In the genomic region with DNA sequence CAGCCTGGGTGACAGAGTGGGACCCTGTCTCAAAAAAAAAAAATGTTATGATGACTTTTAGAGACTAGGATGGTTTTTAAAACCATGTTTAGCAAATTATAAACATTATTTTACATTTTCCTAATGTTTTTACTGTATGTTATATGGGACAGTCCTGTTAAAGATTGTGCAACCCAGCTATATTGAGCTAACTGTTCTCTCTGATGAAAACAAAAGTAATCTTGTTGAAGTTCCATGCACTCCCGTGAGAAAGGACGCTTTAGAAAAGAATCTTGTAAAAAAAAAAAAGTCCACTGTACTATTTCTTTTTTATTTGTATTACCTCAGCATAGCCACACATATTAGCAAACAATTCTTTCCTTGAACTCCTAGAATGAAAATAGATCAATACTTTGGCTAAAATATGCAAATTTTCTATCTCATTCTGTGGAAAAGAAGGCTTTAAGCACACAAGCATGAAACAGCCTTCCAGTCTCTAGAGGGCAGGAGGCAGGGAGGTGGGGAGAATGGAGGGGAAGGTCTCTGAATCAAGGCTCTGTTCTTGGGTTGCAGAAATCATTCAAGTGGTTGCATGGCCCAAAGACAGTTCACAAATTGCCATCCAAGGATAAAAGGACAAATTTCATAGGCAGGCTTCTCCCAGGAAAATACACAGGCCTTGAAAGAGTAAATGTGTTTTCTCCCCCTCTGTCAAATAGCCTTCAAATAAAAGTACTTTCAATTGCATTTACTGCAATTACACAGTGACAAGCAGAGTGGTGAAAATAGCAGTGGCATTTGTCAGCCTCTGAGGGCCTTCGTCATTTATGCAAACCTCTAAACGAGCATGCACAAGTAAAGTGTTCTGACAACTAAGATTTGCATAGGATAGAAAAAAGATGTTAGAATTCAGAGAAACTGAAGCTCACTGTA, we compare ENCODE assay signal across 18 cellular contexts.
DNase-seq lines count a peak whose midpoint lies in the region; ATAC-seq and TF ChIP-seq lines count a peak whose summit lies in the region.
"Had no signal": no experiment of that assay in that cellular context is flagged by ENCODE, and none has a peak within 500 bp of the region (broad histone marks: within the 10 kb centered on the region; RNA-seq: fewer than 3 reads in every experiment).

No MANE protein-coding gene starts in this region.

- intact Hi-C loops in posterior vena cava (cut with DNase I) = no loop called here

- no peak overlapping the region for H3K4me3 Mint-ChIP-seq in nephron progenitor cell
- H3K4me3 Mint-ChIP-seq: central memory CD8-positive, alpha-beta T cell; nephron; WTC11 had no signal

- no peaks in the 10 kb centered on the region for H3K9me3 Mint-ChIP-seq in nephron progenitor cell
- H3K9me3 Mint-ChIP-seq: central memory CD8-positive, alpha-beta T cell; nephron; WTC11 had no signal

- H3K36me3 Mint-ChIP-seq in nephron progenitor cell (ENCODE audit: low read depth) = peaks cover 7% of the 10 kb centered on the region
- H3K36me3 Mint-ChIP-seq: WTC11 had no signal

- TF ChIP-seq CTCF in nephron progenitor cell (IDR thresholded peaks at IDR 0.05) = no peak

- peaks cover 6% of the 10 kb centered on the region for H3K4me1 Mint-ChIP-seq in nephron progenitor cell
- H3K4me1 Mint-ChIP-seq: central memory CD8-positive, alpha-beta T cell; nephron had no signal

- peak overlapping the region; percentile 39 for H3K27ac Mint-ChIP-seq in nephron progenitor cell
- H3K27ac Mint-ChIP-seq: nephron, WTC11 had no signal

- peaks cover 3% of the 10 kb centered on the region for H3K27me3 Mint-ChIP-seq in nephron progenitor cell (ENCODE audit: low read depth, poor library complexity)
- H3K27me3 Mint-ChIP-seq: central memory CD8-positive, alpha-beta T cell had no signal

- peak; percentile 67 for DNase-seq in COLO829 (ENCODE audit: low spot score)
- DNase-seq in NCI-H526 treated with DMSO at 0.1 percent for 48 hours (lab: John Stamatoyannopoulos, UW) = peak; percentile 96
- DNase-seq in epidermal melanocyte (ENCODE audit: insufficient read length, low spot score) = peak; percentile 36
- no peak for DNase-seq in nephron progenitor cell
- DNase-seq in posterior vena cava (ENCODE audit: low spot score) = no peak
- no peak for DNase-seq in NCI-H345 (lab: John Stamatoyannopoulos, UW)
- DNase-seq: activated CD4-positive, alpha-beta T cell treated with anti-CD3 and anti-CD28 coated beads, Interleukin-2, amount 50 U/mL, for 4 hours; activated gamma-delta T cell treated with Interleukin-2 at 50 U/mL for 16 hours; activated T-cell treated with anti-CD3 and anti-CD28 coated beads for 4 hours; stimulated activated CD4-positive, alpha-beta T cell treated with anti-CD3 and anti-CD28 coated beads, Interleukin-12 subunit alpha, Interleukin-12 subunit beta, amount 100 ng/mL, for 4 hours; stimulated activated CD8-positive, alpha-beta memory T cell treated with anti-CD3 and anti-CD28 coated beads, Interleukin-4, amount 100 ng/mL, for 48 hours; T-helper 2 cell had no signal

- no peak for ATAC-seq in GM18502 (IDR thresholded peaks at IDR 0.05; ENCODE audit: poor library complexity, unreplicated experiment)
- ATAC-seq in HG02970 (IDR thresholded peaks at IDR 0.05; ENCODE audit: low FRiP score, unreplicated experiment) = no peak
- ATAC-seq: Panc1, WTC11 had no signal

Comparison
In these comparisons a context has a peak if more than half of its experiments do, and no peak if none do; other contexts are left out.
1. DNase-seq: peak in COLO829 (single experiment), NCI-H526 treated with DMSO at 0.1 percent for 48 hours (single experiment) and epidermal melanocyte (single experiment); none in nephron progenitor cell (single experiment), posterior vena cava (single experiment) and NCI-H345 (single experiment).